8 cellular contexts compared by ENCODE assay signal in genomic region chr5:139403418-139403786, GRCh38. TPM values are rescaled to one million over a fixed set of nuclear protein-coding genes. Genes with fewer than 3 reads are reported as not detected.
DNase-seq lines count a peak whose midpoint lies in the region; ATAC-seq and TF ChIP-seq lines count a peak whose summit lies in the region.

No MANE protein-coding gene starts in this region.

- DNase-seq in heart left ventricle (no peak), cardiac septum (ENCODE audit: low spot score) (no peak), MCF 10A (ENCODE audit: unreplicated experiment) (no peak), mesendoderm (no peak), UCSD-AML1 (lab: John Stamatoyannopoulos, UW; ENCODE audit: unreplicated experiment) (no peak), GM10266 (ENCODE audit: extremely low spot score) (no peak), NCI-H2081 treated with DMSO at 0.1 percent for 48 hours (lab: John Stamatoyannopoulos, UW) (no peak)

- no peaks in the 10 kb centered on the region for H3K27me3 Mint-ChIP-seq in MCF 10A (ENCODE audit: insufficient read depth, unreplicated experiment)

- H2BK5ac ChIP-seq in mesendoderm (ENCODE audit: low read length) = no peak overlapping the region

- peak overlapping the region; percentile 83 for H3K9ac ChIP-seq in mesendoderm (ENCODE audit: low read length)

- no peak for TF ChIP-seq POLR2A in heart left ventricle (IDR thresholded peaks at IDR 0.05)

- H3K4ac ChIP-seq in mesendoderm (ENCODE audit: low read depth, low read length) = no peak overlapping the region

- no peaks in the 10 kb centered on the region for H3K9me3 ChIP-seq in heart left ventricle

- peaks cover 36% of the 10 kb centered on the region for H3K36me3 Mint-ChIP-seq in MCF 10A (ENCODE audit: insufficient read depth, unreplicated experiment)

- peak overlapping the region; percentile 89 for H3K56ac ChIP-seq in mesendoderm (ENCODE audit: low read length)

- H2AK5ac ChIP-seq in mesendoderm (ENCODE audit: low read length) = no peak overlapping the region

- no peak overlapping the region for H4K5ac ChIP-seq in mesendoderm (ENCODE audit: low read length)

- no peaks in the 10 kb centered on the region for H3K27me3 ChIP-seq in heart left ventricle
- no peaks in the 10 kb centered on the region for H3K27me3 ChIP-seq in mesendoderm (ENCODE audit: insufficient read depth, low read length, poor library complexity)

- no peak overlapping the region for H3K23ac ChIP-seq in mesendoderm (ENCODE audit: low read length)

- peaks cover 0 to 12% (median 0%) of the 10 kb centered on the region in 9 donors for H3K36me3 ChIP-seq in heart left ventricle
- H3K36me3 ChIP-seq in mesendoderm (ENCODE audit: control insufficient read depth, insufficient read depth, low read length) = no peaks in the 10 kb centered on the region

- H3K27ac Mint-ChIP-seq in MCF 10A (ENCODE audit: low read depth, unreplicated experiment) = peak overlapping the region; percentile 99

- peaks cover 0 to 28% (median 15%) of the 10 kb centered on the region in 12 donors for H3K4me1 ChIP-seq in heart left ventricle
- peaks cover 2% of the 10 kb centered on the region for H3K4me1 ChIP-seq in mesendoderm (ENCODE audit: control insufficient read depth, low read depth, low read length)

- TF ChIP-seq CTCF in heart left ventricle (IDR thresholded peaks at IDR 0.05) (no peak), MCF 10A (IDR thresholded peaks at IDR 0.05; ENCODE audit: unreplicated experiment) (no peak), GM10266 (IDR thresholded peaks at IDR 0.05; ENCODE audit: control insufficient read depth, insufficient read depth, low read depth, missing control alignments) (no peak)

- 14 to 18% (median 16%) methylated on average over 7 of the region's 7 CpGs for WGBS in heart left ventricle, 4 donors
- WGBS in mesendoderm (ENCODE audit: extremely low coverage, insufficient coverage, low lambda C conversion rate) = no CpG with 5 or more reads among the region's 7 CpGs

- H3K4me3 ChIP-seq in heart left ventricle (peak overlapping the region; percentile 6 to 66 (median 57)), mesendoderm (ENCODE audit: low read length) (peak overlapping the region; percentile 39)

- H2BK120ac ChIP-seq in mesendoderm (ENCODE audit: low read depth, low read length) = no peak overlapping the region

- intact Hi-C loops in heart left ventricle (cut with DNase I) = loop anchor here in 1 of 10 donors (5.0 kb wide), 1 partner anchor 61 kb away; the partner anchor contains the start of gene PAIP2
- intact Hi-C loops in cardiac septum (cut with DNase I) = no loop called here
- intact Hi-C loops in MCF 10A (cut with micrococcal nuclease) = loop anchor here (2.0 kb wide), 1 partner anchor 63 kb away; the partner anchor contains the start of gene PAIP2

- no peak overlapping the region for H2BK15ac ChIP-seq in mesendoderm (replicated peaks; ENCODE audit: low read depth)

- no peaks in the 10 kb centered on the region for H3K79me2 ChIP-seq in mesendoderm (ENCODE audit: control insufficient read depth, insufficient read depth, low read length)

- BruUV-seq in MCF 10A (replicated peaks; lab: Mats Ljungman, UMichigan) = TSS peak; percentile 86

- ATAC-seq in heart left ventricle (peak in 2 of 4 donors; percentile 4 to 13), HG02798 (IDR thresholded peaks at IDR 0.05; ENCODE audit: poor library complexity, unreplicated experiment) (no peak)

- H3K18ac ChIP-seq in mesendoderm (ENCODE audit: low read length) = no peak overlapping the region

- CTCF ChIA-PET in MCF 10A (lab: Yijun Ruan, JAX) = interaction anchor here (0.7 to 11.5 kb wide), 8 partner anchors 12 to 121 kb away, joined by 3 to 111 read pairs (median 4); partner anchors contain the start of gene PAIP2

- H3K79me1 ChIP-seq in mesendoderm (ENCODE audit: low read length) = no peaks in the 10 kb centered on the region

- POLR2A ChIA-PET in MCF 10A (lab: Yijun Ruan, JAX) = interaction anchor here (0.9 to 2.3 kb wide), 14 partner anchors 11 to 184 kb away, joined by 3 to 21 read pairs (median 5); partner anchors contain the start of genes DNAJC18, PAIP2 and STING1

- peak overlapping the region; percentile 97 for H3K4me3 Mint-ChIP-seq in MCF 10A (ENCODE audit: unreplicated experiment)

- peaks cover 23% of the 10 kb centered on the region for H3K4me1 Mint-ChIP-seq in MCF 10A (ENCODE audit: insufficient read depth, unreplicated experiment)

- H3K27ac ChIP-seq in heart left ventricle (peak overlapping the region; percentile 81 to 96 (median 89)), mesendoderm (ENCODE audit: low read depth, low read length) (peak overlapping the region; percentile 95)

- H3K9me3 Mint-ChIP-seq in MCF 10A (ENCODE audit: unreplicated experiment) = no peaks in the 10 kb centered on the region

- H3K4me2 ChIP-seq in mesendoderm (ENCODE audit: low read length) = peak overlapping the region; percentile 96

- H4K8ac ChIP-seq in mesendoderm (ENCODE audit: low read depth, low read length) = no peak overlapping the region

RNA-seq across cellular contexts. Expression of gene SPATA24, which starts 0.5 kb away (rescaled TPM):
- 10 to 100 TPM; 10.7 to 25.9 (median 16.0) TPM for total RNA-seq in heart left ventricle
- polyA plus RNA-seq in heart left ventricle = 10 to 100 TPM; 12.6 to 37.8 TPM
- 12.4 TPM for total RNA-seq in cardiac septum
- total RNA-seq in MCF 10A (2022) = 9.8 and 11.6 TPM in 2 replicates
- polyA plus RNA-seq in mesendoderm (2013, experiment 1 of 2) = 10.0 TPM
- polyA plus RNA-seq in mesendoderm (2013, experiment 2 of 2) = 10.5 TPM

RNA-seq across cellular contexts. Expression of gene PROB1, which starts 8.5 kb away (rescaled TPM):
- 10 to 100 TPM; 26.6 to 63.4 (median 38.1) TPM for total RNA-seq in heart left ventricle
- 10 to 100 TPM; 18.9 to 34.3 TPM for polyA plus RNA-seq in heart left ventricle
- 34.7 TPM for total RNA-seq in cardiac septum
- total RNA-seq in MCF 10A (2022) = 2.3 and 3.1 TPM in 2 replicates
- polyA plus RNA-seq in mesendoderm (2013, experiment 1 of 2) = 1.1 TPM
- polyA plus RNA-seq in mesendoderm (2013, experiment 2 of 2) = 1.1 TPM

RNA-seq across cellular contexts. Expression of gene MZB1, which starts 13.7 kb away (rescaled TPM):
- total RNA-seq in heart left ventricle (1 to 10 TPM in 3 of 9 donors, under 1 TPM in 4, not detected in 2; 0.31 to 5.2 (median 0.97) TPM), cardiac septum (0.51 TPM), MCF 10A (2022) (not detected in 2 replicates)
- polyA plus RNA-seq in heart left ventricle = under 1 TPM; 0.33 to 0.72 TPM
- 0.07 TPM for polyA plus RNA-seq in mesendoderm (2013, experiment 1 of 2)
- 0.17 TPM for polyA plus RNA-seq in mesendoderm (2013, experiment 2 of 2)

RNA-seq across cellular contexts. Expression of gene SLC23A1, which starts 20.3 kb away (rescaled TPM):
- total RNA-seq in heart left ventricle (not detected), cardiac septum (not detected), MCF 10A (2022) (not detected in 2 replicates)
- polyA plus RNA-seq in heart left ventricle = not detected
- polyA plus RNA-seq in mesendoderm (2013, experiment 1 of 2) = not detected
- polyA plus RNA-seq in mesendoderm (2013, experiment 2 of 2) = not detected

RNA-seq across cellular contexts. Expression of gene DNAJC18, which starts 35.9 kb away (rescaled TPM):
- total RNA-seq in heart left ventricle (10 to 100 TPM in 5 of 9 donors, 1 to 10 TPM in 4; 4.8 to 17.8 (median 14.2) TPM), cardiac septum (20.3 TPM), MCF 10A (2022) (14.1 and 15.1 TPM in 2 replicates)
- polyA plus RNA-seq in heart left ventricle = 1 to 10 TPM; 4.0 to 4.7 TPM
- 19.2 TPM for polyA plus RNA-seq in mesendoderm (2013, experiment 1 of 2)
- 16.9 TPM for polyA plus RNA-seq in mesendoderm (2013, experiment 2 of 2)
